8 cellular contexts compared by ENCODE assay signal in genomic region chr1:228101994-228102790, GRCh38. TPM values are rescaled to one million over a fixed set of nuclear protein-coding genes. Genes with fewer than 3 reads are reported as not detected.
A peak's percentile ranks its signal among the peaks of the same experiment; 100 is the strongest.
DNase-seq lines count a peak whose midpoint lies in the region; TF ChIP-seq lines count a peak whose summit lies in the region.

No MANE protein-coding gene starts in this region.

- peak; percentile 48 for TF ChIP-seq CTCF in GM12874 (IDR thresholded peaks at IDR 0.05; ENCODE audit: insufficient read depth, low read depth, low read length)
- TF ChIP-seq CTCF in HFF-Myc (IDR thresholded peaks at IDR 0.05; ENCODE audit: low read depth, low read length, missing control alignments), result no peak
- peak in 3 of 6 experiments; percentile 8 to 34 (median 12) for TF ChIP-seq CTCF in esophagus squamous epithelium (IDR thresholded peaks at IDR 0.05)

- peak overlapping the region; percentile 91 to 97 (median 92) for H3K27ac ChIP-seq in esophagus squamous epithelium

- no peak for TF ChIP-seq POLR2A in esophagus squamous epithelium (IDR thresholded peaks at IDR 0.05)

- DNase-seq in HFF-Myc (ENCODE audit: extremely low read depth, low read depth), result no peak
- peak; percentile 22 for DNase-seq in NCI-H146 treated with DMSO at 0.1 percent for 48 hours (lab: John Stamatoyannopoulos, UW; ENCODE audit: unreplicated experiment)
- DNase-seq in activated T-cell treated with anti-CD3 and anti-CD28 coated beads for 48 hours (ENCODE audit: low read depth), result peak; percentile 58
- no peak for DNase-seq in esophagus squamous epithelium (lab: John Stamatoyannopoulos, UW)
- DNase-seq in NCI-H2196 treated with DMSO at 0.1 percent for 48 hours (lab: John Stamatoyannopoulos, UW; ENCODE audit: unreplicated experiment), result no peak
- DNase-seq in NCI-H510A (lab: John Stamatoyannopoulos, UW), result no peak

- H3K4me1 ChIP-seq in esophagus squamous epithelium (peaks cover 11 to 50% (median 14%) of the 10 kb centered on the region in 3 donors), neuron (ENCODE audit: insufficient read depth, low read length) (peaks cover 10% of the 10 kb centered on the region)

- peaks cover 26 to 60% (median 40%) of the 10 kb centered on the region in 3 donors for H3K36me3 ChIP-seq in esophagus squamous epithelium
- H3K36me3 ChIP-seq in neuron (ENCODE audit: insufficient read depth, low read length), result peaks cover 51% of the 10 kb centered on the region

- H2AFZ ChIP-seq in neuron (ENCODE audit: low read depth, low read length), result no peak overlapping the region

- intact Hi-C loops in esophagus squamous epithelium (cut with DNase I), result loop anchor here (10.0 kb wide), 1 partner anchor 63 kb away; the partner anchor contains the start of gene IBA57

- H3K4me3 ChIP-seq in HFF-Myc (replicated peaks; ENCODE audit: low read depth, low read length), result peak overlapping the region; percentile 77
- peak overlapping the region; percentile 59 to 90 (median 80) for H3K4me3 ChIP-seq in esophagus squamous epithelium
- peak overlapping the region; percentile 84 for H3K4me3 ChIP-seq in neuron (ENCODE audit: low read length)

- no peaks in the 10 kb centered on the region for H3K27me3 ChIP-seq in esophagus squamous epithelium
- no peaks in the 10 kb centered on the region for H3K27me3 ChIP-seq in neuron (ENCODE audit: insufficient read depth, low read length)

- no peaks in the 10 kb centered on the region for H3K9me3 ChIP-seq in esophagus squamous epithelium
- no peaks in the 10 kb centered on the region for H3K9me3 ChIP-seq in neuron (ENCODE audit: low read length)

- 15 to 20% methylated on average over 1 to 6 of the region's 73 CpGs for WGBS in esophagus squamous epithelium, 2 donors

RNA-seq across cellular contexts. Expression of gene C1orf35, which starts 0.9 kb away (rescaled TPM):
- total RNA-seq in esophagus squamous epithelium, result 10 to 100 TPM in 3 of 4 donors, 1 to 10 TPM in 1; 8.5 to 21.3 (median 18.1) TPM

RNA-seq across cellular contexts. Expression of gene MRPL55, which starts 6.9 kb away (rescaled TPM):
- 10 to 100 TPM; 33.8 to 62.2 (median 51.2) TPM for total RNA-seq in esophagus squamous epithelium

RNA-seq across cellular contexts. Expression of gene ARF1, which starts 19.7 kb away (rescaled TPM):
- total RNA-seq in esophagus squamous epithelium, result 100 to 1,000 TPM; 279 to 327 (median 319) TPM

RNA-seq across cellular contexts. Expression of gene GUK1, which starts 37.9 kb away (rescaled TPM):
- 100 to 1,000 TPM; 279 to 320 (median 302) TPM for total RNA-seq in esophagus squamous epithelium

RNA-seq across cellular contexts. Expression of gene GJC2, which starts 47.5 kb away (rescaled TPM):
- total RNA-seq in esophagus squamous epithelium, result 1 to 10 TPM in 1 of 4 donors, under 1 TPM in 3; 0.48 to 2.7 (median 0.66) TPM

Comparison
In these comparisons a context has a peak if more than half of its experiments do, and no peak if none do; other contexts are left out.
1. DNase-seq: peak in NCI-H146 treated with DMSO at 0.1 percent for 48 hours (single experiment) and activated T-cell treated with anti-CD3 and anti-CD28 coated beads for 48 hours (single experiment); none in HFF-Myc (single experiment), esophagus squamous epithelium (single experiment), NCI-H2196 treated with DMSO at 0.1 percent for 48 hours (single experiment) and NCI-H510A (single experiment).
2. Peak in every context shown above with its lines, with median percentiles within 50 percentile points of each other: H3K4me3 ChIP-seq.